8 cellular contexts compared by ENCODE assay signal in the genomic region with DNA sequence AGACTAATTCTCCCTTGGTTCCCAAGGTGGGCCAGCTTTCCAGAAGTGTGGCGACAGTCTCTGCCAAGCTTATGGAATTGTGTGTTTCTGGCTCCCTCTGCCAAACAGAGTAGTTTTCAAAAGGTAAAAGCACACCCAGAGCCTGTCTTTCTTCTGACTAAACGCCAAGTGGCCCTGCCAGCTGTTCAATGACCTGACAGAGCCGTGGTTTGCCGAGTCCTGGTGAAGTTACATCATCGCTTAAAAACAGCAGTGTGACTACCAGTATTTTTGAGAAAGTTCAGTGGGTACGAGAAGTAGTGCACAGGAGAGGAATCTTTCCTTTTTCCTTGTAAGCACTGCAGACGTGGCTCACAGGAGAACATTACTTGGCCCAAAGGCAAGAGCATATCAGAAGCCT. TPM values are rescaled to one million over a fixed set of nuclear protein-coding genes. Genes with fewer than 3 reads are reported as not detected.
A peak's percentile ranks its signal among the peaks of the same experiment; 100 is the strongest.
DNase-seq lines count a peak whose midpoint lies in the region; ATAC-seq and TF ChIP-seq lines count a peak whose summit lies in the region.

No MANE protein-coding gene starts in this region.

- H3K4me3 ChIP-seq in cardiac fibroblast (replicated peaks in 1 of 2; ENCODE audit: low read depth in 2 of 2, low read length in 2 of 2) (no peak overlapping the region), lower lobe of right lung (no peak overlapping the region), upper lobe of right lung (peak overlapping the region; percentile 83)

- DNase-seq in COLO668 (lab: John Stamatoyannopoulos, UW; ENCODE audit: unreplicated experiment) (peak; percentile 54), NAMALWA (ENCODE audit: low spot score) (peak; percentile 53), cardiac fibroblast (ENCODE audit: low read depth in 2 of 2) (peak; percentile 72 to 94), lower lobe of right lung (peak; percentile 74), upper lobe of right lung (peak; percentile 78), iPS-NIHi11 (ENCODE audit: low spot score) (no peak)
- DNase-seq in stimulated activated CD4-positive, alpha-beta T cell treated with anti-CD3 and anti-CD28 coated beads, Interleukin-15, amount 100 ng/mL, for 24 hours = no peak

- H3K4me1 ChIP-seq in lower lobe of right lung (peaks cover 66% of the 10 kb centered on the region), upper lobe of right lung (peaks cover 48% of the 10 kb centered on the region)

- peak; percentile 32 to 54 for ATAC-seq in lower lobe of right lung
- ATAC-seq in upper lobe of right lung = peak; percentile 1
- no peak for ATAC-seq in HG03135 (IDR thresholded peaks at IDR 0.05; ENCODE audit: unreplicated experiment)

- H3K27me3 ChIP-seq in lower lobe of right lung (ENCODE audit: low read depth) = no peaks in the 10 kb centered on the region
- H3K27me3 ChIP-seq in upper lobe of right lung = no peaks in the 10 kb centered on the region

- H3K9me3 ChIP-seq in lower lobe of right lung (no peaks in the 10 kb centered on the region), upper lobe of right lung (no peaks in the 10 kb centered on the region)

- TF ChIP-seq CTCF in cardiac fibroblast (IDR thresholded peaks at IDR 0.05; ENCODE audit: low read depth, low read length) (no peak), lower lobe of right lung (IDR thresholded peaks at IDR 0.05) (no peak), upper lobe of right lung (IDR thresholded peaks at IDR 0.05) (no peak)

- peak overlapping the region; percentile 93 for H3K27ac ChIP-seq in lower lobe of right lung
- peak overlapping the region; percentile 97 for H3K27ac ChIP-seq in upper lobe of right lung

- intact Hi-C loops in lower lobe of right lung (cut with DNase I) (no loop called here), upper lobe of right lung (cut with DNase I) (no loop called here)

- H3K36me3 ChIP-seq in lower lobe of right lung (no peaks in the 10 kb centered on the region), upper lobe of right lung (no peaks in the 10 kb centered on the region)

RNA-seq across cellular contexts. Expression of gene PER2, which starts 1.9 kb away (rescaled TPM):
- total RNA-seq in lower lobe of right lung = 24.9 TPM
- 22.7 TPM for total RNA-seq in upper lobe of right lung

RNA-seq across cellular contexts. Expression of gene TRAF3IP1, which starts 33.8 kb away (rescaled TPM):
- total RNA-seq in lower lobe of right lung (21.7 TPM), upper lobe of right lung (20.8 TPM)

RNA-seq across cellular contexts. Expression of gene HES6, which starts 46.7 kb away (rescaled TPM):
- total RNA-seq in lower lobe of right lung (6.1 TPM), upper lobe of right lung (7.3 TPM)

Comparison
In these comparisons a context has a peak if more than half of its experiments do, and no peak if none do; other contexts are left out.
1. DNase-seq: peak in COLO668 (single experiment), NAMALWA (single experiment), cardiac fibroblast (2 of 2), lower lobe of right lung (single experiment) and upper lobe of right lung (single experiment); none in iPS-NIHi11 (single experiment) and stimulated activated CD4-positive, alpha-beta T cell treated with anti-CD3 and anti-CD28 coated beads, Interleukin-15, amount 100 ng/mL, for 24 hours (single experiment).